ENCODE assay signal across 9 cellular contexts in the genomic region with DNA sequence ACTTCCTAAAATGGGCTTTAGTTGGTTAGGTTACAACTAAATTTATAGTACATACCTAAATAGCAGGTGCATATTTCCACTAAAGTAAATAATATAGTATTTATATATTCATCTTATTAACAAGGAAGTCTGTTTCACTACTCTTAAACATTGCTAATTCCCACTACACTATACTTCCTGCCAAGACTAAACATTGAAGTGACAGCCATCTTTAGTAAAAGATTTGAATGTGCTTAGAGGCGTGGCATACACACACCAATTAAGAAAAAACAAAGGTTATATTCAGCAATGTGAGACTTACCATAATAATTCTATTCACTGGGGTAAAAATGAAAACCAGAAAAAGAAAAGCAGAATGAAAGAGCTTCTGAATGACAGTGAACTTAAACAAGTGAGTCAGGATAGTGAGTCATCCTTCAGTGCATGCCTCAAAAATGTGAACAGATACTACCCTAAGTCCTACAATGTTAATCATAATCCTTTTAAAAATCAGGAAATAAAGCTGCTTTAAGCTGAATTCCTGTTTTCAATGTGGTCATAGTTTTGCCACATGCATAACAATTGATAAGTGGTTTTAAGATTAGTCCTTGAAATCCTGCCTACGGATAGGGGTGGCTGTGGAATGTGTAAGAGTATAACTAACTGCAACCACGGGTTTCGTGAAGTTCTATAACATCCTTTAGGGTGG. TPM values are rescaled to one million over a fixed set of nuclear protein-coding genes. Genes with fewer than 3 reads are reported as not detected.
DNase-seq lines count a peak whose midpoint lies in the region; FAIRE-seq and TF ChIP-seq lines count a peak whose summit lies in the region.
"Had no signal": no experiment of that assay in that cellular context is flagged by ENCODE, and none has a peak within 500 bp of the region (broad histone marks: within the 10 kb centered on the region; RNA-seq: fewer than 3 reads in every experiment).

No MANE protein-coding gene starts in this region.

- H3K27me3 Mint-ChIP-seq in astrocyte (ENCODE audit: low read depth, unreplicated experiment): no peaks in the 10 kb centered on the region

- DNase-seq in COLO829 (ENCODE audit: low spot score) (peak; percentile 69), HT-29 (ENCODE audit: low spot score) (peak; percentile 72), astrocyte (ENCODE audit: low read depth) (peak; percentile 98), lung microvascular endothelial cell (ENCODE audit: low read depth in 2 of 2) (peak; percentile 69 to 91), KG1 (lab: John Stamatoyannopoulos, UW) (no peak), T-helper 9 cell (no peak), suprapubic skin (ENCODE audit: low spot score in 2 of 2) (no peak), posterior vena cava (ENCODE audit: low spot score) (no peak)

- no peaks in the 10 kb centered on the region for H3K36me3 Mint-ChIP-seq in astrocyte (ENCODE audit: low read depth, unreplicated experiment)

- peak; percentile 97 for FAIRE-seq in astrocyte (lab: Jason Lieb, UNC)
- FAIRE-seq: endometrium had no signal

- H3K27ac Mint-ChIP-seq in astrocyte (ENCODE audit: unreplicated experiment): peak overlapping the region; percentile 95

- H3K4me3 ChIP-seq in astrocyte (ENCODE audit: insufficient read depth, low read depth, low read length) (peak overlapping the region; percentile 22), suprapubic skin (no peak overlapping the region)

- H3K4me1 ChIP-seq in astrocyte (ENCODE audit: insufficient read depth, low read length) (peaks cover 17% of the 10 kb centered on the region), suprapubic skin (peaks cover 11% of the 10 kb centered on the region)

- intact Hi-C loops in posterior vena cava (cut with DNase I): no loop called here

- H3K4me2 ChIP-seq in astrocyte (ENCODE audit: low read length): peak overlapping the region; percentile 79

- TF ChIP-seq CTCF in astrocyte (IDR thresholded peaks at IDR 0.05; ENCODE audit: insufficient read depth, low read depth, low read length): no peak
- no peak for TF ChIP-seq CTCF in suprapubic skin (IDR thresholded peaks at IDR 0.05)

- TF ChIP-seq POLR2A in suprapubic skin (IDR thresholded peaks at IDR 0.05): no peak

- 65% methylated on average over 4 of the region's 4 CpGs for WGBS in suprapubic skin

- H3K9me3 ChIP-seq in astrocyte (ENCODE audit: insufficient read depth, low read depth, low read length): no peaks in the 10 kb centered on the region
- no peaks in the 10 kb centered on the region for H3K9me3 ChIP-seq in suprapubic skin

- TF ChIP-seq EP300 in suprapubic skin (IDR thresholded peaks at IDR 0.05): no peak

- peaks cover 5% of the 10 kb centered on the region for H4K20me1 ChIP-seq in astrocyte (ENCODE audit: insufficient read depth, low read length)

- H3K4me1 Mint-ChIP-seq in astrocyte (ENCODE audit: low read depth, unreplicated experiment): peaks cover 19% of the 10 kb centered on the region

- H3K4me3 Mint-ChIP-seq in astrocyte (ENCODE audit: unreplicated experiment): peak overlapping the region; percentile 69

- H3K9ac ChIP-seq in astrocyte (ENCODE audit: low read length): peak overlapping the region; percentile 40

- peaks cover 5% of the 10 kb centered on the region for H3K9me3 Mint-ChIP-seq in astrocyte (ENCODE audit: unreplicated experiment)

- H3K79me2 ChIP-seq in astrocyte (ENCODE audit: insufficient read depth, low read length): peaks cover 34% of the 10 kb centered on the region

- H3K27me3 ChIP-seq in astrocyte (ENCODE audit: insufficient read depth, low read length) (no peaks in the 10 kb centered on the region), suprapubic skin (no peaks in the 10 kb centered on the region)

- H3K36me3 ChIP-seq in astrocyte (ENCODE audit: insufficient read depth, low read length) (no peaks in the 10 kb centered on the region), suprapubic skin (no peaks in the 10 kb centered on the region)

- no peak overlapping the region for H2AFZ ChIP-seq in astrocyte (ENCODE audit: low read depth, low read length)

- H3K27ac ChIP-seq in astrocyte (ENCODE audit: low read depth, low read length) (peak overlapping the region; percentile 64), suprapubic skin (no peak overlapping the region)

RNA-seq across cellular contexts. Expression of gene USP6NL, which starts 59.4 kb away (rescaled TPM):
- 16.9 and 18.6 TPM in 2 replicates for total RNA-seq in HT-29 (2014; rRNA removed; shearing (Covaris generic))
- 15.1 and 16.6 TPM in 2 replicates for total RNA-seq in astrocyte
- 9.6 and 11.3 TPM in 2 replicates for total RNA-seq in lung microvascular endothelial cell
- total RNA-seq in suprapubic skin: 10 to 100 TPM; 23.2 to 33.8 (median 27.7) TPM
- 10 to 100 TPM; 11.2 to 18.4 TPM for total RNA-seq in posterior vena cava

Comparison
In these comparisons a context has a peak if more than half of its experiments do, and no peak if none do; other contexts are left out.
1. DNase-seq: peak in COLO829 (single experiment), HT-29 (single experiment), astrocyte (single experiment) and lung microvascular endothelial cell (2 of 2); none in KG1 (single experiment), T-helper 9 cell (single experiment), suprapubic skin (0 of 2) and posterior vena cava (single experiment).